Comparison of ENCODE assay signal across 8 cellular contexts in genomic region chr6:422423-423061, GRCh38.
DNase-seq lines count a peak whose midpoint lies in the region; ATAC-seq and TF ChIP-seq lines count a peak whose summit lies in the region.

No MANE protein-coding gene starts in this region.

- no peaks in the 10 kb centered on the region for H3K27me3 Mint-ChIP-seq in stimulated activated memory B cell treated with anti-CD40 and anti-IgM and Interleukin-4, amounts not matched to agents 10 μg/mL and 1 μg/mL and 100 μg/mL, for 72 hours

- ATAC-seq in HG02610 (IDR thresholded peaks at IDR 0.05; ENCODE audit: unreplicated experiment) (peak; percentile 91), RWPE2 (ENCODE audit: low read depth) (peak; percentile 97)
- peak; percentile 93 for ATAC-seq in stimulated activated memory B cell treated with anti-CD40 and anti-IgM and Interleukin-4, amounts not matched to agents 10 μg/mL and 1 μg/mL and 100 μg/mL, for 72 hours

- peak overlapping the region; percentile 27 for H3K27ac ChIP-seq in RWPE2 (ENCODE audit: poor library complexity, severe bottlenecking)

- peaks cover 14% of the 10 kb centered on the region for H3K36me3 Mint-ChIP-seq in stimulated activated memory B cell treated with anti-CD40 and anti-IgM and Interleukin-4, amounts not matched to agents 10 μg/mL and 1 μg/mL and 100 μg/mL, for 72 hours

- H3K9me3 ChIP-seq in RWPE2 (ENCODE audit: severe bottlenecking), result no peaks in the 10 kb centered on the region

- TF ChIP-seq CTCF in GM10266 (IDR thresholded peaks at IDR 0.05; ENCODE audit: control insufficient read depth, insufficient read depth, low read depth, missing control alignments), result no peak
- no peak for TF ChIP-seq CTCF in RWPE2 (IDR thresholded peaks at IDR 0.05; ENCODE audit: poor library complexity, severe bottlenecking)
- TF ChIP-seq CTCF in epithelial cell of esophagus (IDR thresholded peaks at IDR 0.05; ENCODE audit: insufficient read depth, low read depth, low read length, missing control alignments), result no peak

- H3K4me1 ChIP-seq in RWPE2 (ENCODE audit: insufficient read depth, poor library complexity, severe bottlenecking), result peaks cover 10% of the 10 kb centered on the region

- no peak overlapping the region for H3K4me3 ChIP-seq in RWPE2 (ENCODE audit: severe bottlenecking)
- H3K4me3 ChIP-seq in epithelial cell of esophagus (ENCODE audit: low read length), result no peak overlapping the region

- DNase-seq in GM10266 (ENCODE audit: extremely low spot score) (peak; percentile 92), RWPE2 (ENCODE audit: low spot score) (no peak), epithelial cell of esophagus (ENCODE audit: low read depth) (peak; percentile 94), GDM1 (lab: John Stamatoyannopoulos, UW) (no peak), cortex of kidney (lab: John Stamatoyannopoulos, UW) (no peak), NCI-H524 treated with DMSO at 0.1 percent for 48 hours (lab: John Stamatoyannopoulos, UW) (no peak)

- peaks cover 7% of the 10 kb centered on the region for H3K4me1 Mint-ChIP-seq in stimulated activated memory B cell treated with anti-CD40 and anti-IgM and Interleukin-4, amounts not matched to agents 10 μg/mL and 1 μg/mL and 100 μg/mL, for 72 hours

- H3K36me3 ChIP-seq in RWPE2 (ENCODE audit: low read depth), result no peaks in the 10 kb centered on the region

- H3K4me3 Mint-ChIP-seq in stimulated activated memory B cell treated with anti-CD40 and anti-IgM and Interleukin-4, amounts not matched to agents 10 μg/mL and 1 μg/mL and 100 μg/mL, for 72 hours, result no peak overlapping the region

- H3K9me3 Mint-ChIP-seq in stimulated activated memory B cell treated with anti-CD40 and anti-IgM and Interleukin-4, amounts not matched to agents 10 μg/mL and 1 μg/mL and 100 μg/mL, for 72 hours, result no peaks in the 10 kb centered on the region

- peak overlapping the region; percentile 88 for H3K27ac Mint-ChIP-seq in stimulated activated memory B cell treated with anti-CD40 and anti-IgM and Interleukin-4, amounts not matched to agents 10 μg/mL and 1 μg/mL and 100 μg/mL, for 72 hours

- H3K27me3 ChIP-seq in RWPE2 (ENCODE audit: insufficient read depth, poor library complexity, severe bottlenecking), result no peaks in the 10 kb centered on the region

Comparison
In these comparisons a context has a peak if more than half of its experiments do, and no peak if none do; other contexts are left out.
1. DNase-seq: peak in GM10266 (single experiment) and epithelial cell of esophagus (single experiment); none in RWPE2 (single experiment), GDM1 (single experiment), cortex of kidney (single experiment) and NCI-H524 treated with DMSO at 0.1 percent for 48 hours (single experiment).
2. Peak in every context shown above with its lines, with median percentiles within 50 percentile points of each other: ATAC-seq.